Comparison of ENCODE assay signal across 8 cellular contexts in the genomic region with DNA sequence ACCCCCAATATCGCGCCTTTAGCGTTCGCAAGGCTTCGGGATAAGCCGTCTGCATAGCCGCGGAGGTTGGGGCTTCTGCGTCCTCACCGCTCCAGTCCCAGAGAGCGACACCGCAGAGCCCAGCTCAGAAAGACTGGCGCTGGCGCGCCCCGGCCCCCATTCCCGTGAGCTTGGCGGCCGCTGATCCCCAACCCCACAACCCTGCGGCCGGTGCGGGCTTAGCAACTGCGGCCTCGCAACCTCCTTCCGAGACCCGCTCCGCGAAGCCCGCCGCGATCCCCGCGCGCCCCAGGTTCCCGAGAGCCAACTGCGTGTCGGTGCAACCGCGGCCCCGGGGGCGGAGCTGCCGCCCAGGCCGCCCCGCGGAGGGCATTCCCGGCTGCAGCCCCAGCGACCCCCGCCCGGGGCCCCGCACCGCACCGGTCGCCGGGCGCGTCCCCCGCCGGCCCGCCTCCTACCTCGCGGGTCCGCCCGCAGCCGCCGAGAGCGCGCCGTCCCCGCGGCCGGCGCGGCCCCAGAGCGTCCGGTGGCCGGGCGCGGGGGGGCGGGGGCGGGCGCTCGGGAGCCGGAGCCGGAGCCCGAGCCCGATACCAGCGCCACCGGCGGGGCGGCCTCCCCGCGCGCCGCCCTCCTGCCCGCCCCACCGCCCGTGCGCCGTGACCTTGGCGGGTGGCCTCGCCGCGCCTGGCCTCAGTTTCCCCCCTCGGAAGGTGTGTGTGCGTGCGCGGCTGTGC.
DNase-seq lines count a peak whose midpoint lies in the region; FAIRE-seq and TF ChIP-seq lines count a peak whose summit lies in the region.

No MANE protein-coding gene starts in this region.

- no peak for FAIRE-seq in HTR-8/SVneo (lab: Jason Lieb, UNC)

- H3K4me1 ChIP-seq in HUES6 (ENCODE audit: control insufficient read depth, insufficient read depth, low read length), result peaks cover 26% of the 10 kb centered on the region
- peaks cover 34% of the 10 kb centered on the region for H3K4me1 ChIP-seq in adipocyte (ENCODE audit: control insufficient read depth, insufficient read depth, low read length)
- H3K4me1 ChIP-seq in iPS-18a (ENCODE audit: control insufficient read depth, low read depth, low read length), result peaks cover 13% of the 10 kb centered on the region
- peaks cover 22 to 96% (median 83%) of the 10 kb centered on the region in 6 donors for H3K4me1 ChIP-seq in spleen

- H3K9me3 ChIP-seq in HUES6 (ENCODE audit: control insufficient read depth, insufficient read depth, low read depth, low read length) (no peaks in the 10 kb centered on the region), adipocyte (ENCODE audit: control insufficient read depth, low read length) (no peaks in the 10 kb centered on the region), iPS-18a (ENCODE audit: control insufficient read depth, low read depth, low read length) (no peaks in the 10 kb centered on the region), spleen (no peaks in the 10 kb centered on the region)

- H3K9ac ChIP-seq in HUES6 (ENCODE audit: low read length) (peak overlapping the region; percentile 74), adipocyte (ENCODE audit: low read length) (peak overlapping the region; percentile 88), iPS-18a (ENCODE audit: low read length) (peak overlapping the region; percentile 31)

- intact Hi-C loops in spleen (cut with DNase I; ENCODE audit: low total_unique reads), result no loop called here

- TF ChIP-seq CTCF in spleen (IDR thresholded peaks at IDR 0.05 in 8 of 11, conservative IDR thresholded peaks at IDR 0.05 in 3 of 11), result no peak

- H3K27me3 ChIP-seq in HUES6 (ENCODE audit: control insufficient read depth, insufficient read depth, low read length) (peaks cover 3% of the 10 kb centered on the region; the same call in 1 of the 2 replicates), adipocyte (replicated peaks; ENCODE audit: control insufficient read depth, insufficient read depth, low read length) (no peaks in the 10 kb centered on the region), iPS-18a (ENCODE audit: control insufficient read depth, insufficient read depth, low read length) (peaks cover 21% of the 10 kb centered on the region), spleen (replicated peaks in 1 of 7) (no peaks in the 10 kb centered on the region)

- H3K27ac ChIP-seq in HUES6 (ENCODE audit: low read depth, low read length) (no peak overlapping the region; the same call in 1 of the 2 replicates), iPS-18a (ENCODE audit: low read length) (no peak overlapping the region), spleen (peak overlapping the region; percentile 71 to 99 (median 90))

- DNase-seq in DMS 273 (lab: John Stamatoyannopoulos, UW; ENCODE audit: unreplicated experiment) (peak; percentile 58), DMS 273 treated with DMSO at 0.1 percent for 48 hours (lab: John Stamatoyannopoulos, UW) (no peak), adipocyte (ENCODE audit: low read depth) (peak; percentile 58), spleen (peak; percentile 90), hippocampal formation (lab: John Stamatoyannopoulos, UW) (no peak), HTR-8/SVneo (ENCODE audit: insufficient read length, low spot score) (no peak)

- H3K36me3 ChIP-seq in HUES6 (ENCODE audit: control insufficient read depth, insufficient read depth, low read length), result no peaks in the 10 kb centered on the region
- H3K36me3 ChIP-seq in adipocyte (ENCODE audit: control insufficient read depth, insufficient read depth, low read length, severe bottlenecking), result no peaks in the 10 kb centered on the region
- no peaks in the 10 kb centered on the region for H3K36me3 ChIP-seq in iPS-18a (ENCODE audit: control insufficient read depth, low read depth, low read length)
- H3K36me3 ChIP-seq in spleen, result peaks cover 0 to 28% (median 0%) of the 10 kb centered on the region in 6 donors

- WGBS in spleen, 5 donors, result 1 to 2% (median 1%) methylated on average over 21 to 107 of the region's 107 CpGs

- TF ChIP-seq POLR2A in spleen (IDR thresholded peaks at IDR 0.05), result no peak

- H3K4me3 ChIP-seq in HUES6 (ENCODE audit: low read depth, low read length) (peak overlapping the region; percentile 80), adipocyte (ENCODE audit: low read length) (peak overlapping the region; percentile 89), iPS-18a (ENCODE audit: low read length) (peak overlapping the region; percentile 64), spleen (peak overlapping the region; percentile 68 to 95 (median 84))

Comparison
In these comparisons a context has a peak if more than half of its experiments do, and no peak if none do; other contexts are left out.
1. DNase-seq: peak in DMS 273 (single experiment), adipocyte (single experiment) and spleen (single experiment); none in DMS 273 treated with DMSO at 0.1 percent for 48 hours (single experiment), hippocampal formation (0 of 2) and HTR-8/SVneo (single experiment).
2. H3K27ac ChIP-seq: peak in spleen (8 of 8); none in HUES6 (single experiment) and iPS-18a (single experiment).
3. H3K9ac ChIP-seq: peak in every context shown above with its lines; median percentile 88 in adipocyte; 74 in HUES6; 31 in iPS-18a.
4. Peak in every context shown above with its lines, with median percentiles within 50 percentile points of each other: H3K4me3 ChIP-seq.